Comparison of ENCODE assay signal across 21 cellular contexts in genomic region chr5:112248643-112249042, GRCh38.
"Had no signal": no experiment of that assay in that cellular context is flagged by ENCODE, and none has a peak within 500 bp of the region (broad histone marks: within the 10 kb centered on the region; RNA-seq: fewer than 3 reads in every experiment).

No MANE protein-coding gene starts in this region.

- DNase-seq: activated CD4-positive, alpha-beta memory T cell treated with anti-CD3 and anti-CD28 coated beads, Interleukin-2, amount 10 ng/mL, durations not matched to agents 7 days and 5 days; activated CD4-positive, alpha-beta T cell treated with anti-CD3 and anti-CD28 coated beads, Interleukin-2, amount 10 ng/mL, durations not matched to agents 24 days and 14 days; activated gamma-delta T cell; activated naive CD4-positive, alpha-beta T cell treated with anti-CD3 and anti-CD28 coated beads, Interleukin-2, amount 50 U/mL, for 16 hours; activated naive CD8-positive, alpha-beta T cell treated with anti-CD3 and anti-CD28 coated beads, Interleukin-2, amount 50 U/mL, for 24 hours; effector CD8-positive, alpha-beta T cell; erythroblast; gastrocnemius medialis; hippocampal formation; kidney glomerular epithelial cell; mesenchymal stem cell; mucosa of descending colon; nephron progenitor cell; stimulated activated CD4-positive, alpha-beta T cell treated with anti-CD3 and anti-CD28 coated beads, Interleukin-2, amount 100 ng/mL, for 48 hours; stimulated activated CD8-positive, alpha-beta memory T cell treated with anti-CD3 and anti-CD28 coated beads, Interleukin-4, amount 100 ng/mL, for 48 hours; stimulated activated naive B cell treated with anti-CD40 and anti-IgM and Interleukin-4, amounts not matched to agents 10 μg/mL and 1 μg/mL and 100 μg/mL, for 72 hours; T-helper 2 cell; testis; upper lobe of left lung had no signal

- ATAC-seq: activated CD4-positive, CD25-positive, alpha-beta regulatory T cell treated with anti-CD3 and anti-CD28 coated beads, Interleukin-2, amount 50 U/mL, for 24 hours; activated naive CD8-positive, alpha-beta T cell treated with anti-CD3 and anti-CD28 coated beads, Interleukin-2, amount 50 U/mL, for 24 hours; mucosa of descending colon; stimulated activated naive B cell treated with anti-CD40 and anti-IgM and Interleukin-4, amounts not matched to agents 10 μg/mL and 1 μg/mL and 100 μg/mL, for 72 hours had no signal

- H3K4me1 ChIP-seq: testis, upper lobe of left lung had no signal

- H3K9me3 ChIP-seq: gastrocnemius medialis, mucosa of descending colon, testis, upper lobe of left lung had no signal

- H3K4me3 ChIP-seq: cardiac muscle cell, gastrocnemius medialis, mucosa of descending colon, testis, upper lobe of left lung had no signal

- H3K27me3 ChIP-seq: cardiac muscle cell, gastrocnemius medialis, testis, upper lobe of left lung had no signal

- H3K27ac ChIP-seq: cardiac muscle cell, testis, upper lobe of left lung had no signal

- H3K36me3 ChIP-seq: cardiac muscle cell, gastrocnemius medialis had no signal
